10 cellular contexts compared by ENCODE assay signal in the genomic region with DNA sequence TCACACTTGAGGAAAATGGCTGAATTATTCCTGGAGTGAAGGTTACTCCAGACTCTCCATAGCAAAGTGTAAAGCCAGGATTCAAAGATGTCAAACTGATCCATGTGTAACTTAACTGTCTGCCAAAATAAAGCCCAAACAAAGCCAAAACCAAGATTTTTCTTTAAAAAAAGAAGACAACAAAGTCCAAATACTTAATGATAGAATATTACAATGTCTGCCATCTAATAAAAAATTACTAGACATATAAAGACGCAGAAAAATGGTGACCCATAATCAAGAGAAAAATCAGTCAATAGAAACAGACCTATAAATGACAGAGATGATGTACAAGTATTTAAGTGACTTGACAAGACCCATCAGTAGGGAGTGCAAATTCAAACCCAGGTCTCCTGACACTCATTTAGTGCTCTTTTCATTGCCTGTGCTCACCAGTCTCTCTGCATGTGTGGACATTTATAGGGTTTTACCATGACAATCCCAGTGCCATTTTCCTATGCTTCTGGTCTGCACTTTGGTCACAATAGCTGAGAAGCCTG.
"Had no signal": no experiment of that assay in that cellular context is flagged by ENCODE, and none has a peak within 500 bp of the region (broad histone marks: within the 10 kb centered on the region; RNA-seq: fewer than 3 reads in every experiment).

No MANE protein-coding gene starts in this region.

- H3K9ac ChIP-seq: GM23248, KMS-11 had no signal

- H3K27ac ChIP-seq: GM23248, KMS-11 had no signal

- FAIRE-seq: HTR-8/SVneo had no signal

- ATAC-seq: HCT116 had no signal

- H3K4me2 ChIP-seq: KMS-11 had no signal

- H2AFZ ChIP-seq: GM23248 had no signal

- DNase-seq: GM23248, GOT3, H7, IMR-90, Karpas-422, KBM-7 had no signal

- H3K36me3 ChIP-seq: HAP-1 had no signal

- H3K4me3 ChIP-seq: GM23248, HAP-1 had no signal
